27 cellular contexts compared by ENCODE assay signal in genomic region chr1:220307528-220308100, GRCh38.
"Had no signal": no experiment of that assay in that cellular context is flagged by ENCODE, and none has a peak within 500 bp of the region (broad histone marks: within the 10 kb centered on the region; RNA-seq: fewer than 3 reads in every experiment).

No MANE protein-coding gene starts in this region.

- H3K4me3 Mint-ChIP-seq: activated CD4-positive, alpha-beta T cell treated with anti-CD3 and anti-CD28 coated beads, Interleukin-2, amount 10 ng/mL, durations not matched to agents 24 days and 14 days; activated CD8-positive, alpha-beta T cell treated with anti-CD3 and anti-CD28 coated beads for 36 hours; activated naive CD8-positive, alpha-beta T cell treated with anti-CD3 and anti-CD28 coated beads for 36 hours; activated T-cell treated with anti-CD3 and anti-CD28 coated beads, Interleukin-2, amount 50 U/mL, for 72 hours; activated T-helper 17 cell treated with anti-CD3 and anti-CD28 coated beads, Interleukin-2, amount 50 U/mL, for 72 hours; central memory CD8-positive, alpha-beta T cell had no signal

- ATAC-seq: activated CD8-positive, alpha-beta T cell treated with anti-CD3 and anti-CD28 coated beads for 36 hours; activated T-cell treated with anti-CD3 and anti-CD28 coated beads, Interleukin-2, amount 50 U/mL, for 72 hours; activated T-helper 17 cell treated with anti-CD3 and anti-CD28 coated beads, Interleukin-2, amount 50 U/mL, for 72 hours; PC-3; Right ventricle myocardium inferior had no signal

- H3K36me3 ChIP-seq: ascending aorta, cardiac muscle cell had no signal

- H3K9me3 Mint-ChIP-seq: activated CD4-positive, alpha-beta T cell treated with anti-CD3 and anti-CD28 coated beads, Interleukin-2, amount 10 ng/mL, durations not matched to agents 24 days and 14 days; activated CD8-positive, alpha-beta T cell treated with anti-CD3 and anti-CD28 coated beads for 36 hours; activated T-helper 17 cell treated with anti-CD3 and anti-CD28 coated beads, Interleukin-2, amount 50 U/mL, for 72 hours; central memory CD8-positive, alpha-beta T cell had no signal

- H3K4me3 ChIP-seq: ascending aorta, cardiac muscle cell had no signal

- H3K9me3 ChIP-seq: ascending aorta had no signal

- H3K27ac Mint-ChIP-seq: activated CD4-positive, alpha-beta T cell treated with anti-CD3 and anti-CD28 coated beads, Interleukin-2, amount 10 ng/mL, durations not matched to agents 24 days and 14 days; activated CD8-positive, alpha-beta T cell treated with anti-CD3 and anti-CD28 coated beads for 36 hours; activated naive CD8-positive, alpha-beta T cell treated with anti-CD3 and anti-CD28 coated beads for 36 hours; activated T-cell treated with anti-CD3 and anti-CD28 coated beads, Interleukin-2, amount 50 U/mL, for 72 hours; activated T-helper 17 cell treated with anti-CD3 and anti-CD28 coated beads, Interleukin-2, amount 50 U/mL, for 72 hours had no signal

- H3K36me3 Mint-ChIP-seq: activated naive CD8-positive, alpha-beta T cell treated with anti-CD3 and anti-CD28 coated beads for 36 hours had no signal

- H3K4me1 ChIP-seq: ascending aorta had no signal

- DNase-seq: activated CD4-positive, alpha-beta T cell treated with anti-CD3 and anti-CD28 coated beads, Interleukin-2, amount 10 ng/mL, durations not matched to agents 24 days and 14 days; activated CD4-positive, alpha-beta T cell treated with anti-CD3 and anti-CD28 coated beads, Interleukin-2, amount 50 U/mL, for 4 hours; activated CD8-positive, alpha-beta T cell treated with anti-CD3 and anti-CD28 coated beads for 36 hours; activated effector memory CD4-positive, alpha-beta T cell treated with anti-CD3 and anti-CD28 coated beads, Interleukin-2, amount 50 U/mL, for 16 hours; activated naive CD4-positive, alpha-beta T cell; activated naive CD4-positive, alpha-beta T cell treated with anti-CD3 and anti-CD28 coated beads, Interleukin-2, amount 50 U/mL, for 16 hours; activated naive CD8-positive, alpha-beta T cell treated with anti-CD3 and anti-CD28 coated beads for 36 hours; activated T-cell treated with anti-CD3 and anti-CD28 coated beads, Interleukin-2, amount 50 U/mL, for 1 hour; activated T-cell treated with anti-CD3 and anti-CD28 coated beads, Interleukin-2, amount 50 U/mL, for 72 hours; amygdala; NCI-H1105; NCI-H1417 treated with DMSO at 0.1 percent for 48 hours; NCI-H187 treated with DMSO at 0.1 percent for 48 hours; NCI-H2081; NCI-H510A; NCI-H526; NCI-H748 treated with DMSO at 0.1 percent for 48 hours; NK-92 treated with Interleukin-12 subunit alpha and Interleukin-12 subunit beta, amount 100 ng/mL, for 24 hours; PC-3; SIG-M5; T1000 had no signal

- H3K4me1 Mint-ChIP-seq: activated CD4-positive, alpha-beta T cell treated with anti-CD3 and anti-CD28 coated beads, Interleukin-2, amount 10 ng/mL, durations not matched to agents 24 days and 14 days; activated naive CD8-positive, alpha-beta T cell treated with anti-CD3 and anti-CD28 coated beads for 36 hours; activated T-helper 17 cell treated with anti-CD3 and anti-CD28 coated beads, Interleukin-2, amount 50 U/mL, for 72 hours; central memory CD8-positive, alpha-beta T cell had no signal

- H3K27me3 ChIP-seq: ascending aorta, cardiac muscle cell had no signal

- H3K27ac ChIP-seq: ascending aorta, cardiac muscle cell, RWPE1 had no signal
